8 cellular contexts compared by ENCODE assay signal in the genomic region with DNA sequence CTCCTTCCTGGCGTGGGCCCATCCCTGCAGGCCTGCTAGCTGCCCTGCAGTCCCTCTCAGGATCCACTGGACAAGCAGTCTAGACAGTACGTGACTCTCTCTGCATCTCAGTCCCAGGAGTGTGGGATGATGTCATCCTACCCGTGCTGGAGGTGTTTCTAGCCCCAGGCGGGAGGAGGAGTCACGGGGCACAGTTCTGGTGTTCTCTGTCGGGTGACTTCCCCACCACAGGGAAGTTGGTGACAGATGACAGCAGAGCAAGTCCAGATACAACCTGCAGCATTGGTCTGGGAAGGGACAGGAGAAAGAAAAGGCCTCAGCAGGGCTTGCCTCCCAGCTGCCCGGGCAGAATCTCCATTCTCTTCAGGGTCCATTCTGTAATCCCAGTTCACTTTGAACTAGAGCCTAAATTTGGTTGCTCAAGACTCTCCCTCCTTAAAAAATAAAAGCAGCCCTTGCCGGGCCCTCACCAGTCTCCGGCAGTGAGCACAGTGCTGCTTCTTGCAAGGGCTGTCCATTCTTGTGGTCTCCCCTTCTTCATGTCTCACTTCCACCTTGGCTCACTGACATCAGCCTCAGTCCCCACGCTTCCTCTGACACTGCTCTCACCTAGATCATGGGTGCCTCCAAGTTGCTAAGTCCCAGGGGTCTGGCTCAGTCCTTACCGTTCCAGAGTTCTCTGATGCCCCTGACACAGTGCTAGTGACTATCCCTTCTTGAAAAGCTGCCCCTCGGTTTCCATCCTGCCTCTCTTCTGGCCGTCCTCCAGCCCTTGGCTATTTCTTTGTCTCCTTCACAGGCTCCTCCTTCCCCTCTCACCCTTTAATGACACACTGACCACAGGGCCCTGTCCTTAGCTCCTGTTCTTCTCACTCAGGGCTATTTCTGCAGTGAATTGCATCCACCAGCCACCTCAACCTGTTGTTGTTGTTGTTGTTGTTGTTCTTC. TPM values are rescaled to one million over a fixed set of nuclear protein-coding genes. Genes with fewer than 3 reads are reported as not detected.
A peak's percentile ranks its signal among the peaks of the same experiment; 100 is the strongest.
DNase-seq lines count a peak whose midpoint lies in the region; ATAC-seq and TF ChIP-seq lines count a peak whose summit lies in the region.

No MANE protein-coding gene starts in this region.

- no TSS peak for BruUV-seq in MCF 10A (replicated peaks; lab: Mats Ljungman, UMichigan)

- H3K4me1 Mint-ChIP-seq in MCF 10A (ENCODE audit: insufficient read depth, unreplicated experiment) = peaks cover 40% of the 10 kb centered on the region

- DNase-seq in Daoy (ENCODE audit: low read depth) (peak; percentile 82), HK-2 (ENCODE audit: unreplicated experiment) (peak; percentile 78), SIG-M5 treated with dmso at 0.1 percent for 504 hours (lab: John Stamatoyannopoulos, UW; ENCODE audit: unreplicated experiment) (peak; percentile 85), MCF 10A (ENCODE audit: unreplicated experiment) (peak; percentile 91), lower leg skin (ENCODE audit: low spot score in 2 of 2) (peak; percentile 86 to 94), NCI-H82 (lab: John Stamatoyannopoulos, UW) (no peak)
- peak; percentile 66 for DNase-seq in stimulated activated naive CD8-positive, alpha-beta T cell treated with anti-CD3 and anti-CD28 coated beads, Interleukin-15, Interleukin-2, amounts not matched to agents 100 U/mL and 50 U/mL, for 24 hours

- no peaks in the 10 kb centered on the region for H3K9me3 Mint-ChIP-seq in MCF 10A (ENCODE audit: unreplicated experiment)

- TF ChIP-seq POLR2A in lower leg skin (IDR thresholded peaks at IDR 0.05) = no peak

- no peaks in the 10 kb centered on the region for H3K36me3 Mint-ChIP-seq in MCF 10A (ENCODE audit: insufficient read depth, unreplicated experiment)

- H3K27me3 Mint-ChIP-seq in MCF 10A (ENCODE audit: insufficient read depth, unreplicated experiment) = no peaks in the 10 kb centered on the region

- H3K4me3 Mint-ChIP-seq in MCF 10A (ENCODE audit: unreplicated experiment) = peak overlapping the region; percentile 1

- 39 to 46% methylated on average over 13 of the region's 13 CpGs for WGBS in lower leg skin, 2 donors

- CTCF ChIA-PET in MCF 10A (lab: Yijun Ruan, JAX) = interaction anchor here (0.6 to 1.4 kb wide), 4 partner anchors 9 to 13 kb away, joined by 3 to 5 read pairs (median 4); no protein-coding TSS in a partner anchor

- no peak overlapping the region for H3K4me3 ChIP-seq in lower leg skin (ENCODE audit: low read depth, poor library complexity, severe bottlenecking)

- ATAC-seq in GM21423 (IDR thresholded peaks at IDR 0.05; ENCODE audit: unreplicated experiment) = peak; percentile 96
- peak; percentile 94 for ATAC-seq in stimulated activated naive CD8-positive, alpha-beta T cell treated with anti-CD3 and anti-CD28 coated beads, Interleukin-15, Interleukin-2, amounts not matched to agents 100 U/mL and 50 U/mL, for 24 hours

- POLR2A ChIA-PET in MCF 10A (lab: Yijun Ruan, JAX) = interaction anchor here (0.7 to 1.1 kb wide), 3 partner anchors 10 to 323 kb away, joined by 3 to 5 read pairs (median 3); no protein-coding TSS in a partner anchor

- H3K27ac Mint-ChIP-seq in MCF 10A (ENCODE audit: low read depth, unreplicated experiment) = peak overlapping the region; percentile 2

- TF ChIP-seq CTCF in MCF 10A (IDR thresholded peaks at IDR 0.05; ENCODE audit: unreplicated experiment) = no peak
- TF ChIP-seq CTCF in lower leg skin (IDR thresholded peaks at IDR 0.05) = peak in 1 of 3 donors; percentile 87

- intact Hi-C loops in MCF 10A (cut with micrococcal nuclease) (no loop called here), lower leg skin (cut with DNase I; ENCODE audit: low total_unique reads) (no loop called here)

RNA-seq across cellular contexts. Expression of a gene that starts 30.8 kb away (rescaled TPM):
- total RNA-seq in Daoy (2014; rRNA removed; shearing (Covaris generic)) = not detected in 2 replicates
- total RNA-seq in MCF 10A (2022) (not detected in 2 replicates), lower leg skin (not detected)
